In genomic region chr10:33772370-33773331, GRCh38 we compare ENCODE assay signal across 9 cellular contexts.
DNase-seq lines count a peak whose midpoint lies in the region; TF ChIP-seq lines count a peak whose summit lies in the region.
"Had no signal": no experiment of that assay in that cellular context is flagged by ENCODE, and none has a peak within 500 bp of the region (broad histone marks: within the 10 kb centered on the region; RNA-seq: fewer than 3 reads in every experiment).

No MANE protein-coding gene starts in this region.

- H3K4me1 Mint-ChIP-seq in osteocyte (ENCODE audit: unreplicated experiment) = no peaks in the 10 kb centered on the region

- H3K4me1 ChIP-seq in subcutaneous abdominal adipose tissue (ENCODE audit: control insufficient read depth in 5 of 5, insufficient read depth in 5 of 5, low read length in 5 of 5) (peaks cover 2 to 17% (median 15%) of the 10 kb centered on the region in 5 donors), Peyer's patch (no peaks in the 10 kb centered on the region), esophagus muscularis mucosa (peaks cover 0 to 10% (median 3%) of the 10 kb centered on the region in 4 donors)

- WGBS in esophagus muscularis mucosa = 63% methylated on average over 19 of the region's 19 CpGs

- peak overlapping the region in 4 of 5 donors; percentile 19 to 49 (median 36) for H3K4me3 ChIP-seq in subcutaneous abdominal adipose tissue (ENCODE audit: low read depth in 1 of 5, low read length in 5 of 5)
- H3K4me3 ChIP-seq in Peyer's patch = no peak overlapping the region
- peak overlapping the region in 1 of 4 donors; percentile 17 for H3K4me3 ChIP-seq in esophagus muscularis mucosa

- no peak overlapping the region for H3K27ac ChIP-seq in subcutaneous abdominal adipose tissue (ENCODE audit: low read depth, low read length)
- H3K27ac ChIP-seq in Peyer's patch = no peak overlapping the region
- peak overlapping the region in 2 of 4 donors; percentile 43 to 46 for H3K27ac ChIP-seq in esophagus muscularis mucosa (replicated peaks in 1 of 4)

- DNase-seq in NCI-H1417 (lab: John Stamatoyannopoulos, UW) (peak in 2 of 3 experiments; percentile 20 to 69), NCI-H1417 treated with DMSO at 0.1 percent for 48 hours (lab: John Stamatoyannopoulos, UW) (no peak), amygdala (lab: John Stamatoyannopoulos, UW) (peak in 30 of 56 donors; percentile 1 to 57 (median 12)), iPS-NIHi11 (ENCODE audit: low spot score) (peak; percentile 48), Peyer's patch (no peak), esophagus muscularis mucosa (ENCODE audit: extremely low spot score) (no peak), osteocyte (ENCODE audit: extremely low spot score, unreplicated experiment) (no peak)
- DNase-seq: effector CD4-positive, alpha-beta T cell had no signal

- H3K4me3 Mint-ChIP-seq in osteocyte (ENCODE audit: unreplicated experiment) = no peak overlapping the region

- H3K36me3 Mint-ChIP-seq in osteocyte (ENCODE audit: unreplicated experiment) = no peaks in the 10 kb centered on the region

- no peak overlapping the region for H3K27ac Mint-ChIP-seq in osteocyte (ENCODE audit: unreplicated experiment)

- no peaks in the 10 kb centered on the region for H3K9me3 Mint-ChIP-seq in osteocyte (ENCODE audit: unreplicated experiment)

- peak overlapping the region in 1 of 5 donors; percentile 46 for H3K9ac ChIP-seq in subcutaneous abdominal adipose tissue (ENCODE audit: low read length in 5 of 5)

- intact Hi-C loops in esophagus muscularis mucosa (cut with DNase I) = no loop called here

- H3K9me3 ChIP-seq in subcutaneous abdominal adipose tissue (ENCODE audit: control insufficient read depth in 5 of 5, low read length in 5 of 5) (no peaks in the 10 kb centered on the region), Peyer's patch (no peaks in the 10 kb centered on the region), esophagus muscularis mucosa (no peaks in the 10 kb centered on the region)

- H3K27me3 ChIP-seq in subcutaneous abdominal adipose tissue (ENCODE audit: control insufficient read depth in 5 of 5, insufficient read depth in 4 of 5, low read length in 5 of 5) (no peaks in the 10 kb centered on the region), Peyer's patch (no peaks in the 10 kb centered on the region), esophagus muscularis mucosa (no peaks in the 10 kb centered on the region)

- H3K36me3 ChIP-seq in subcutaneous abdominal adipose tissue (ENCODE audit: control insufficient read depth in 5 of 5, insufficient read depth in 5 of 5, low read length in 5 of 5) = no peaks in the 10 kb centered on the region
- H3K36me3 ChIP-seq in Peyer's patch = no peaks in the 10 kb centered on the region
- H3K36me3 ChIP-seq in esophagus muscularis mucosa = no peaks in the 10 kb centered on the region

- no peak for TF ChIP-seq CTCF in Peyer's patch (IDR thresholded peaks at IDR 0.05)
- TF ChIP-seq CTCF in esophagus muscularis mucosa (IDR thresholded peaks at IDR 0.05) = no peak
- no peak for TF ChIP-seq CTCF in osteocyte (IDR thresholded peaks at IDR 0.05)

- no peak for TF ChIP-seq POLR2A in Peyer's patch (IDR thresholded peaks at IDR 0.05)
- no peak for TF ChIP-seq POLR2A in esophagus muscularis mucosa (IDR thresholded peaks at IDR 0.05; ENCODE audit: low read depth)

- peaks cover 2% of the 10 kb centered on the region for H3K27me3 Mint-ChIP-seq in osteocyte (ENCODE audit: unreplicated experiment)

- TF ChIP-seq EP300 in esophagus muscularis mucosa (IDR thresholded peaks at IDR 0.05) = no peak

Comparison
In these comparisons a context has a peak if more than half of its experiments do, and no peak if none do; other contexts are left out.
1. DNase-seq: peak in NCI-H1417 (2 of 3), amygdala (30 of 56) and iPS-NIHi11 (single experiment); none in NCI-H1417 treated with DMSO at 0.1 percent for 48 hours (single experiment), Peyer's patch (0 of 3), esophagus muscularis mucosa (single experiment) and osteocyte (single experiment).
2. H3K4me3 ChIP-seq: peak in subcutaneous abdominal adipose tissue (4 of 5); none in Peyer's patch (0 of 4).